18 cellular contexts compared by ENCODE assay signal in the genomic region with DNA sequence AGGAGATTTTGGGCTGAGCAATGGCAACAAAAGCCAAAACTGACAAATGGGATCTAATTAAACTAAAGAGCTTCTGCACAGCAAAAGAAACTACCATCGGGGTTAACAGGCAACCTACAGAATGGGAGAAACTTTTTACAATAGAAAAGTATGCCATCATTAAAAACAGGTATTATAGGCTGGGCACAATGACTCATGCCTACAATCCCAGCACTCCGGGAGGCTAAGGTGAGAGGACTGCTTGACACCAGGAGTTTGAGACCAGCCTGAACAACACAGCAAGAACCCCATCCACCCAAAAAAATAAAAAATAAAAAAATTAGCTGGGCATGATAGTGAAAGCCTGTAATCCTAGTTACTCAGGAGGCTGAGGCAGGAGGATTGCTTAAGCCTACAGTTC. TPM values are rescaled to one million over a fixed set of nuclear protein-coding genes. Genes with fewer than 3 reads are reported as not detected.
DNase-seq lines count a peak whose midpoint lies in the region; ATAC-seq and TF ChIP-seq lines count a peak whose summit lies in the region.
"Had no signal": no experiment of that assay in that cellular context is flagged by ENCODE, and none has a peak within 500 bp of the region (broad histone marks: within the 10 kb centered on the region; RNA-seq: fewer than 3 reads in every experiment).

No MANE protein-coding gene starts in this region.

- no peak overlapping the region for H3K9ac ChIP-seq in HCT116 (ENCODE audit: low read length)

- RAD21 ChIA-PET in HCT116 (lab: Charles Lee; ENCODE audit: low non-redundant PET in 1 of 2, low total read pairs in 2 of 2, uncharacterized antibody in 2 of 2, unreplicated experiment in 2 of 2) = no interaction called here

- no peaks in the 10 kb centered on the region for H4K20me1 ChIP-seq in HCT116 (ENCODE audit: insufficient read depth)

- ATAC-seq in HCT116 (peak; percentile 46; the same call in 1 of the 2 replicates), left colon (peak; percentile 69), GM19452 (IDR thresholded peaks at IDR 0.05; ENCODE audit: unreplicated experiment) (no peak), HG03159 (IDR thresholded peaks at IDR 0.05; ENCODE audit: unreplicated experiment) (no peak)
- ATAC-seq: GM12878, GM23338 had no signal

- H3K4me3 ChIP-seq in HCT116 (replicated peaks in 1 of 2; ENCODE audit: low read depth in 1 of 2, low read length in 2 of 2) (no peak overlapping the region), SJSA1 (no peak overlapping the region)
- H3K4me3 ChIP-seq: GM12878, GM23338 had no signal

- H3K27me3 ChIP-seq in HCT116 (ENCODE audit: insufficient read depth, low read length) (no peaks in the 10 kb centered on the region), SJSA1 (replicated peaks) (no peaks in the 10 kb centered on the region)

- no peak for TF ChIP-seq RAD21 in HCT116 (IDR thresholded peaks at IDR 0.05; ENCODE audit: low read depth)

- no peaks in the 10 kb centered on the region for H3K9me2 ChIP-seq in HCT116 (ENCODE audit: insufficient read depth)

- no peak overlapping the region for H2AFZ ChIP-seq in HCT116 (ENCODE audit: low read depth, low read length, poor library complexity, severe bottlenecking)
- H2AFZ ChIP-seq: GM23338 had no signal

- intact Hi-C loops in HCT116 (cut with micrococcal nuclease) = no loop called here
- intact Hi-C loops in left colon (cut with DNase I, micrococcal nuclease) = no loop called here

- H3K9me3 Mint-ChIP-seq in nephron progenitor cell = no peaks in the 10 kb centered on the region
- H3K9me3 Mint-ChIP-seq: CD4-positive, alpha-beta memory T cell; GM23338; HFFc6 had no signal

- H3K4me2 ChIP-seq in HCT116 (ENCODE audit: low read length) = no peak overlapping the region
- H3K4me2 ChIP-seq: GM23338 had no signal

- H3K36me3 Mint-ChIP-seq in nephron progenitor cell (ENCODE audit: low read depth) = peaks cover 9% of the 10 kb centered on the region

- no TSS peak for BruUV-seq in HCT116 (replicated peaks; lab: Mats Ljungman, UMichigan)

- DNase-seq in HCT116 (ENCODE audit: low read depth, low spot score) (no peak), LoVo (ENCODE audit: low spot score) (peak; percentile 16), SJSA1 (ENCODE audit: low read depth in 1 of 2, low spot score in 2 of 2) (peak in 1 of 2 experiments; percentile 19), left colon (no peak), nephron progenitor cell (no peak), COLO829 (ENCODE audit: low spot score) (no peak)
- DNase-seq: C1 segment of cervical spinal cord; Caco-2; CD4-positive, alpha-beta memory T cell; DMS153; DND-41; GDM1; H9; HFFc6 had no signal

- H3K27ac ChIP-seq in HCT116 (ENCODE audit: low read depth, low read length) (no peak overlapping the region), SJSA1 (peak overlapping the region; percentile 77; the same call in 1 of the 2 replicates)

- H3K4me1 ChIP-seq in HCT116 (ENCODE audit: control insufficient read depth in 1 of 2, insufficient read depth in 2 of 2, low read length in 2 of 2) = peaks cover 2 to 10% of the 10 kb centered on the region in 2 experiments; a peak in 2 of 4 replicates
- H3K4me1 ChIP-seq in SJSA1 (replicated peaks) = peaks cover 64% of the 10 kb centered on the region

- H3K4me3 Mint-ChIP-seq in nephron progenitor cell = no peak overlapping the region
- H3K4me3 Mint-ChIP-seq: CD4-positive, alpha-beta memory T cell; GM23338; H9; HFFc6 had no signal

- no peak overlapping the region for H3K27ac Mint-ChIP-seq in nephron progenitor cell
- H3K27ac Mint-ChIP-seq: GM23338, HFFc6 had no signal

- no peaks in the 10 kb centered on the region for H3K9me3 ChIP-seq in HCT116 (ENCODE audit: control insufficient read depth in 1 of 2, insufficient read depth in 1 of 2, low read depth in 1 of 2, low read length in 2 of 2)
- no peaks in the 10 kb centered on the region for H3K9me3 ChIP-seq in SJSA1 (replicated peaks)
- H3K9me3 ChIP-seq: Caco-2 had no signal

- H3K36me3 ChIP-seq in HCT116 (ENCODE audit: control insufficient read depth in 1 of 2, insufficient read depth in 2 of 2, low read length in 2 of 2) (no peaks in the 10 kb centered on the region), SJSA1 (peaks cover 7% of the 10 kb centered on the region; the same call in 1 of the 2 replicates)

- POLR2A ChIA-PET in HCT116 (lab: Charles Lee) = no interaction called here

- CTCF ChIA-PET in HCT116 (lab: Charles Lee) = no interaction called here

- no peak for TF ChIP-seq CTCF in HCT116 (IDR thresholded peaks at IDR 0.05 in 2 of 3, conservative IDR thresholded peaks at IDR 0.05 in 1 of 3; ENCODE audit: borderline replicate concordance in 1 of 3, insufficient read depth in 1 of 3, low read depth in 2 of 3, low read length in 2 of 3)
- no peak for TF ChIP-seq CTCF in nephron progenitor cell (IDR thresholded peaks at IDR 0.05)

- no peak for TF ChIP-seq POLR2A in HCT116 (IDR thresholded peaks at IDR 0.05; ENCODE audit: borderline replicate concordance, extremely low read depth, insufficient read depth, insufficient read length)

- no peaks in the 10 kb centered on the region for H3K27me3 Mint-ChIP-seq in nephron progenitor cell (ENCODE audit: low read depth, poor library complexity)
- H3K27me3 Mint-ChIP-seq: CD4-positive, alpha-beta memory T cell had no signal

- H3K4me1 Mint-ChIP-seq in nephron progenitor cell = no peaks in the 10 kb centered on the region

- 0 out of 2 replicates have a peak, but pooled peaks cover 5% of the 10 kb centered on the region for H3K79me2 ChIP-seq in HCT116 (ENCODE audit: insufficient read depth, low read length)

TF ChIP-seq in HCT116, 20 proteins besides CTCF, POLR2A, EP300 and RAD21:
- TF ChIP-seq JUND (IDR thresholded peaks at IDR 0.05) (0 out of 2 replicates have a peak, but pooled peaks have one; percentile 15), CEBPB (IDR thresholded peaks at IDR 0.05; ENCODE audit: low read depth) (no peak)

RNA-seq across cellular contexts. Expression of a gene that starts 55.4 kb away (rescaled TPM):
- total RNA-seq in HCT116 (2021; ENCODE audit: unreplicated experiment) = 11.7 TPM
- 6.0 and 6.5 TPM in 2 replicates for polyA plus RNA-seq in HCT116 (2012)
- 36.7 and 56.6 TPM in 2 replicates for total RNA-seq in SJSA1 (2014; rRNA removed; shearing (Covaris generic))
- 10 to 100 TPM; 54.7 to 72.6 TPM for total RNA-seq in left colon

Comparison
In these comparisons a context has a peak if more than half of its experiments do, and no peak if none do; other contexts are left out.
1. ATAC-seq: peak in HCT116 (single experiment) and left colon (single experiment); none in GM19452 (single experiment) and HG03159 (single experiment).